In genomic region chr2:202032841-202033316, GRCh38 we compare ENCODE assay signal across 8 cellular contexts. TPM values are rescaled to one million over a fixed set of nuclear protein-coding genes. Genes with fewer than 3 reads are reported as not detected.
DNase-seq lines count a peak whose midpoint lies in the region; ATAC-seq and TF ChIP-seq lines count a peak whose summit lies in the region.

No MANE protein-coding gene starts in this region.

- peaks cover 13% of the 10 kb centered on the region for H3K4me1 Mint-ChIP-seq in activated naive CD4-positive, alpha-beta T cell treated with anti-CD3 and anti-CD28 coated beads, Interleukin-2, amount 50 U/mL, for 24 hours

- H2AFZ ChIP-seq in PC-3 (ENCODE audit: low read length): peak overlapping the region; percentile 100
- peak overlapping the region; percentile 100 for H2AFZ ChIP-seq in parathyroid adenoma

- peak overlapping the region; percentile 63 for H3K9ac ChIP-seq in PC-3 (ENCODE audit: low read length)
- peak overlapping the region; percentile 34 for H3K9ac ChIP-seq in parathyroid adenoma

- intact Hi-C loops in PC-3 (cut with micrococcal nuclease) (no loop called here), posterior vena cava (cut with DNase I) (no loop called here)

- ATAC-seq in HG02943 (IDR thresholded peaks at IDR 0.05; ENCODE audit: low read depth, unreplicated experiment): peak; percentile 10
- peak; percentile 26 for ATAC-seq in PC-3

- H3K9me2 ChIP-seq in PC-3 (replicated peaks; ENCODE audit: low read length): no peaks in the 10 kb centered on the region

- H3K4me1 ChIP-seq in PC-3 (ENCODE audit: insufficient read depth, low read length) (peaks cover 14% of the 10 kb centered on the region), cardiac muscle cell (ENCODE audit: low read depth) (peaks cover 11% of the 10 kb centered on the region), parathyroid adenoma (peaks cover 4% of the 10 kb centered on the region)

- H3K27me3 ChIP-seq in PC-3 (ENCODE audit: low read length): no peaks in the 10 kb centered on the region
- peaks cover 37% of the 10 kb centered on the region for H3K27me3 ChIP-seq in cardiac muscle cell
- H3K27me3 ChIP-seq in parathyroid adenoma (ENCODE audit: control insufficient read depth, insufficient read depth, low read length): no peaks in the 10 kb centered on the region

- H3K9me3 Mint-ChIP-seq in activated naive CD4-positive, alpha-beta T cell treated with anti-CD3 and anti-CD28 coated beads, Interleukin-2, amount 50 U/mL, for 24 hours: no peaks in the 10 kb centered on the region

- H3K36me3 ChIP-seq in PC-3 (ENCODE audit: low read depth, low read length) (no peaks in the 10 kb centered on the region), cardiac muscle cell (no peaks in the 10 kb centered on the region), parathyroid adenoma (ENCODE audit: control insufficient read depth, insufficient read depth, low read length) (no peaks in the 10 kb centered on the region)

- peak overlapping the region; percentile 88 for H3K4me3 Mint-ChIP-seq in activated naive CD4-positive, alpha-beta T cell treated with anti-CD3 and anti-CD28 coated beads, Interleukin-2, amount 50 U/mL, for 24 hours

- TSS peak; percentile 42 for BruUV-seq in PC-3 (replicated peaks; lab: Mats Ljungman, UMichigan)

- H3K79me2 ChIP-seq in PC-3 (ENCODE audit: low read length) (no peaks in the 10 kb centered on the region), parathyroid adenoma (no peaks in the 10 kb centered on the region)

- CTCF ChIA-PET in PC-3 (lab: Charles Lee): no interaction called here

- no peaks in the 10 kb centered on the region for H3K36me3 Mint-ChIP-seq in activated naive CD4-positive, alpha-beta T cell treated with anti-CD3 and anti-CD28 coated beads, Interleukin-2, amount 50 U/mL, for 24 hours

- POLR2A ChIA-PET in PC-3 (lab: Charles Lee; ENCODE audit: unreplicated experiment): no interaction called here

- H3K4me2 ChIP-seq in PC-3 (ENCODE audit: low read length): peak overlapping the region; percentile 80
- peak overlapping the region; percentile 96 for H3K4me2 ChIP-seq in parathyroid adenoma (ENCODE audit: low read length)

- TF ChIP-seq CTCF in GM12865 (IDR thresholded peaks at IDR 0.05; ENCODE audit: insufficient read depth, low read depth, low read length, missing control alignments) (no peak), PC-3 (conservative IDR thresholded peaks at IDR 0.05; ENCODE audit: low read depth, low read length) (no peak), cardiac muscle cell (IDR thresholded peaks at IDR 0.05; ENCODE audit: low read depth, low read length) (no peak), parathyroid adenoma (IDR thresholded peaks at IDR 0.05) (no peak)

- DNase-seq in GM12865 (ENCODE audit: low read depth) (peak; percentile 54), PC-3 (peak; percentile 37), cardiac muscle cell (ENCODE audit: low read depth in 1 of 2, low spot score in 1 of 2) (peak; percentile 27 to 74), GF-D8 (lab: John Stamatoyannopoulos, UW) (no peak), posterior vena cava (ENCODE audit: low spot score) (no peak)

- H3K27me3 Mint-ChIP-seq in activated naive CD4-positive, alpha-beta T cell treated with anti-CD3 and anti-CD28 coated beads, Interleukin-2, amount 50 U/mL, for 24 hours: peaks cover 8% of the 10 kb centered on the region

- H3K27ac Mint-ChIP-seq in activated naive CD4-positive, alpha-beta T cell treated with anti-CD3 and anti-CD28 coated beads, Interleukin-2, amount 50 U/mL, for 24 hours: no peak overlapping the region

- H3K27ac ChIP-seq in PC-3 (ENCODE audit: low read length) (no peak overlapping the region), cardiac muscle cell (peak overlapping the region; percentile 90), parathyroid adenoma (peak overlapping the region; percentile 75)

- peak overlapping the region; percentile 70 for H3K4me3 ChIP-seq in GM12865 (ENCODE audit: low read depth, low read length)
- H3K4me3 ChIP-seq in PC-3 (ENCODE audit: low read length): peak overlapping the region; percentile 98
- peak overlapping the region; percentile 86 for H3K4me3 ChIP-seq in cardiac muscle cell
- peak overlapping the region; percentile 82 for H3K4me3 ChIP-seq in parathyroid adenoma (ENCODE audit: low read depth, low read length)

- no peaks in the 10 kb centered on the region for H3F3A ChIP-seq in PC-3 (ENCODE audit: low read length, unreplicated experiment)

- H4K20me1 ChIP-seq in PC-3 (ENCODE audit: low read length): no peaks in the 10 kb centered on the region

- H3K9me3 ChIP-seq in PC-3 (ENCODE audit: low read length): no peaks in the 10 kb centered on the region
- H3K9me3 ChIP-seq in cardiac muscle cell (ENCODE audit: low read depth): no peaks in the 10 kb centered on the region
- no peaks in the 10 kb centered on the region for H3K9me3 ChIP-seq in parathyroid adenoma (ENCODE audit: control insufficient read depth, low read length)

RNA-seq across cellular contexts. Expression of gene FZD7, which starts 0.8 kb away (rescaled TPM):
- total RNA-seq in PC-3 (2014; rRNA removed) (4.8 and 5.5 TPM in 2 replicates), cardiac muscle cell (21.4 and 21.8 TPM in 2 replicates), posterior vena cava (10 to 100 TPM; 20.9 to 32.0 TPM)
- polyA plus RNA-seq in cardiac muscle cell: 9.4 and 13.4 TPM in 2 replicates

RNA-seq across cellular contexts. Expression of gene KIAA2012, which starts 40.2 kb away (rescaled TPM):
- total RNA-seq in PC-3 (2014; rRNA removed) (not detected in 2 replicates), cardiac muscle cell (0.21 TPM in 1 of 2 replicates, not detected in the other), posterior vena cava (not detected)
- 0.05 and 0.24 TPM in 2 replicates for polyA plus RNA-seq in cardiac muscle cell

Comparison
In these comparisons a context has a peak if more than half of its experiments do, and no peak if none do; other contexts are left out.
1. DNase-seq: peak in GM12865 (single experiment), PC-3 (single experiment) and cardiac muscle cell (2 of 2); none in GF-D8 (single experiment) and posterior vena cava (single experiment).
2. Peak in every context shown above with its lines, with median percentiles within 50 percentile points of each other: H3K4me3 ChIP-seq.